In genomic region chr19:10339977-10340376, GRCh38 we compare ENCODE assay signal across 1 cellular context.
TF ChIP-seq lines count a peak whose summit lies in the region.

No MANE protein-coding gene starts in this region.

TF ChIP-seq in GM23338, 12 proteins besides CTCF, POLR2A, EP300 and RAD21:
- TF ChIP-seq, protein P1, sequence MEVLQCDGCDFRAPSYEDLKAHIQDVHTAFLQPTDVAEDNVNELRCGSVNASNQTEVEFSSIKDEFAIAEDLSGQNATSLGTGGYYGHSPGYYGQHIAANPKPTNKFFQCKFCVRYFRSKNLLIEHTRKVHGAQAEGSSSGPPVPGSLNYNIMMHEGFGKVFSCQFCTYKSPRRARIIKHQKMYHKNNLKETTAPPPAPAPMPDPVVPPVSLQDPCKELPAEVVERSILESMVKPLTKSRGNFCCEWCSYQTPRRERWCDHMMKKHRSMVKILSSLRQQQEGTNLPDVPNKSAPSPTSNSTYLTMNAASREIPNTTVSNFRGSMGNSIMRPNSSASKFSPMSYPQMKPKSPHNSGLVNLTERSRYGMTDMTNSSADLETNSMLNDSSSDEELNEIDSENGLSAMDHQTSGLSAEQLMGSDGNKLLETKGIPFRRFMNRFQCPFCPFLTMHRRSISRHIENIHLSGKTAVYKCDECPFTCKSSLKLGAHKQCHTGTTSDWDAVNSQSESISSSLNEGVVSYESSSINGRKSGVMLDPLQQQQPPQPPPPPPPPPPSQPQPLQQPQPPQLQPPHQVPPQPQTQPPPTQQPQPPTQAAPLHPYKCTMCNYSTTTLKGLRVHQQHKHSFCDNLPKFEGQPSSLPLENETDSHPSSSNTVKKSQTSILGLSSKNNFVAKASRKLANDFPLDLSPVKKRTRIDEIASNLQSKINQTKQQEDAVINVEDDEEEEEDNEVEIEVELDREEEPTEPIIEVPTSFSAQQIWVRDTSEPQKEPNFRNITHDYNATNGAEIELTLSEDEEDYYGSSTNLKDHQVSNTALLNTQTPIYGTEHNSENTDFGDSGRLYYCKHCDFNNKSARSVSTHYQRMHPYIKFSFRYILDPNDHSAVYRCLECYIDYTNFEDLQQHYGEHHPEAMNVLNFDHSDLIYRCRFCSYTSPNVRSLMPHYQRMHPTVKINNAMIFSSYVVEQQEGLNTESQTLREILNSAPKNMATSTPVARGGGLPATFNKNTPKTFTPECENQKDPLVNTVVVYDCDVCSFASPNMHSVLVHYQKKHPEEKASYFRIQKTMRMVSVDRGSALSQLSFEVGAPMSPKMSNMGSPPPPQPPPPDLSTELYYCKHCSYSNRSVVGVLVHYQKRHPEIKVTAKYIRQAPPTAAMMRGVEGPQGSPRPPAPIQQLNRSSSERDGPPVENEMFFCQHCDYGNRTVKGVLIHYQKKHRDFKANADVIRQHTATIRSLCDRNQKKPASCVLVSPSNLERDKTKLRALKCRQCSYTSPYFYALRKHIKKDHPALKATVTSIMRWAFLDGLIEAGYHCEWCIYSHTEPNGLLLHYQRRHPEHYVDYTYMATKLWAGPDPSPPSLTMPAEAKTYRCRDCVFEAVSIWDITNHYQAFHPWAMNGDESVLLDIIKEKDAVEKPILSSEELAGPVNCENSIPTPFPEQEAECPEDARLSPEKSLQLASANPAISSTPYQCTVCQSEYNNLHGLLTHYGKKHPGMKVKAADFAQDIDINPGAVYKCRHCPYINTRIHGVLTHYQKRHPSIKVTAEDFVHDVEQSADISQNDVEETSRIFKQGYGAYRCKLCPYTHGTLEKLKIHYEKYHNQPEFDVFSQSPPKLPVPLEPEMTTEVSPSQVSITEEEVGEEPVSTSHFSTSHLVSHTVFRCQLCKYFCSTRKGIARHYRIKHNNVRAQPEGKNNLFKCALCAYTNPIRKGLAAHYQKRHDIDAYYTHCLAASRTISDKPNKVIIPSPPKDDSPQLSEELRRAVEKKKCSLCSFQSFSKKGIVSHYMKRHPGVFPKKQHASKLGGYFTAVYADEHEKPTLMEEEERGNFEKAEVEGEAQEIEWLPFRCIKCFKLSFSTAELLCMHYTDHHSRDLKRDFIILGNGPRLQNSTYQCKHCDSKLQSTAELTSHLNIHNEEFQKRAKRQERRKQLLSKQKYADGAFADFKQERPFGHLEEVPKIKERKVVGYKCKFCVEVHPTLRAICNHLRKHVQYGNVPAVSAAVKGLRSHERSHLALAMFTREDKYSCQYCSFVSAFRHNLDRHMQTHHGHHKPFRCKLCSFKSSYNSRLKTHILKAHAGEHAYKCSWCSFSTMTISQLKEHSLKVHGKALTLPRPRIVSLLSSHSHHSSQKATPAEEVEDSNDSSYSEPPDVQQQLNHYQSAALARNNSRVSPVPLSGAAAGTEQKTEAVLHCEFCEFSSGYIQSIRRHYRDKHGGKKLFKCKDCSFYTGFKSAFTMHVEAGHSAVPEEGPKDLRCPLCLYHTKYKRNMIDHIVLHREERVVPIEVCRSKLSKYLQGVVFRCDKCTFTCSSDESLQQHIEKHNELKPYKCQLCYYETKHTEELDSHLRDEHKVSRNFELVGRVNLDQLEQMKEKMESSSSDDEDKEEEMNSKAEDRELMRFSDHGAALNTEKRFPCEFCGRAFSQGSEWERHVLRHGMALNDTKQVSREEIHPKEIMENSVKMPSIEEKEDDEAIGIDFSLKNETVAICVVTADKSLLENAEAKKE (CRISPR knock-in tag; IDR thresholded peaks at IDR 0.05), result no peak
- TF ChIP-seq JUNB (IDR thresholded peaks at IDR 0.05; ENCODE audit: unreplicated experiment) (no peak), REST (IDR thresholded peaks at IDR 0.05; ENCODE audit: unreplicated experiment) (no peak), EZH2 (IDR thresholded peaks at IDR 0.05; ENCODE audit: low read depth, unreplicated experiment) (no peak), ZNF331 (CRISPR knock-in tag; IDR thresholded peaks at IDR 0.05; ENCODE audit: low read depth) (no peak), POLR2AphosphoS5 (IDR thresholded peaks at IDR 0.05; ENCODE audit: low read depth) (no peak), STAT1 (IDR thresholded peaks at IDR 0.05; ENCODE audit: unreplicated experiment) (no peak), EZH2phosphoT487 (IDR thresholded peaks at IDR 0.05; ENCODE audit: unreplicated experiment) (no peak)
